ENCODE assay signal across 22 cellular contexts in the genomic region with DNA sequence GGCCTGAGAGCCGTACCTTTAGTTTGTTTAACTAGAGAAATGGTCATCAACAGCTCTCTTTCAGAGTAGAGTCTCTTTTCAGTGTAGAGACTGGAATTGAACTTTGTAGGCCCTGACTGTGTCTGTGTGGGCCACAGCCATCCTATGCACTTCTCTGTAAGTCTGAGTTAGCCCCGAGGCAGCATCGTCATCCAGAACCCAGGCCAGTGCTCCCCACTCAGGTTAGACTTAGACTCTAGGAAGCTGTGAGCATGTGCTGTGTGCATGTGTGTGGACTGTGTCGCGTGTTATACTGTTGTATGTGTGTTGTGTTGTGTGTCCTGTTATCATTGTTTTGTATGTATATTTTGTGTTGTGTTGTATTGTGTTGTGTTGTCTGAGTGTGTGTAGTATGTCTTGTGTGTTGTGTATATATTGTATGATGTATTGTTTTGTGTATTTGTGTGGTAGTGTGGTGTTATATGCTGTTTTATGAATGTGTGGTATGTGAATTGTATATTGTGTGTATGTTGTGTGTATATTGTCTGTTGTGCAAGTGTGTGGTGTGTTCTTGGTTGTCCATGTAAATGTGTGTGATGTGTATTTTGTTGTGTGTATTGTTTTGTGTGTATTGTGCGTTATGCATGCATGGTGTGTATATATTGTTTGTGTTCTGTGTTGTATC.
"Had no signal": no experiment of that assay in that cellular context is flagged by ENCODE, and none has a peak within 500 bp of the region (broad histone marks: within the 10 kb centered on the region; RNA-seq: fewer than 3 reads in every experiment).

No MANE protein-coding gene starts in this region.

- H3K4me1 Mint-ChIP-seq: activated CD4-positive, alpha-beta memory T cell treated with anti-CD3 and anti-CD28 coated beads, Interleukin-2, amount 10 ng/mL, durations not matched to agents 7 days and 5 days; WTC11 had no signal

- H3K9me3 ChIP-seq: body of pancreas, lower lobe of right lung, spleen, upper lobe of left lung had no signal

- H3K27ac ChIP-seq: body of pancreas, cardiac muscle cell, lower lobe of right lung, spleen, upper lobe of left lung had no signal

- H3K36me3 ChIP-seq: cardiac muscle cell, lower lobe of right lung, spleen, upper lobe of left lung had no signal

- H3K4me3 ChIP-seq: body of pancreas, cardiac muscle cell, lower lobe of right lung, spleen, upper lobe of left lung had no signal

- H3K27me3 ChIP-seq: body of pancreas, spleen, upper lobe of left lung had no signal

- DNase-seq: activated CD4-positive, alpha-beta memory T cell treated with anti-CD3 and anti-CD28 coated beads, Interleukin-2, amount 10 ng/mL, durations not matched to agents 7 days and 5 days; activated effector memory CD4-positive, alpha-beta T cell treated with anti-CD3 and anti-CD28 coated beads, Interleukin-2, amount 50 U/mL, for 16 hours; activated naive CD4-positive, alpha-beta T cell treated with anti-CD3 and anti-CD28 coated beads, Interleukin-2, amount 10 ng/mL, durations not matched to agents 7 days and 5 days; anterior cingulate cortex; body of pancreas; effector CD4-positive, alpha-beta T cell; erythroblast; foreskin fibroblast; lower lobe of right lung; naive B cell; occipital lobe; posterior cingulate gyrus; retina; spleen; stimulated activated CD4-positive, alpha-beta T cell treated with anti-CD3 and anti-CD28 coated beads, Interleukin-4, amount 100 ng/mL, for 1 hour; stimulated activated naive CD4-positive, alpha-beta T cell; T1000 had no signal

- H3K9me3 Mint-ChIP-seq: activated CD4-positive, alpha-beta memory T cell treated with anti-CD3 and anti-CD28 coated beads, Interleukin-2, amount 10 ng/mL, durations not matched to agents 7 days and 5 days; activated naive CD4-positive, alpha-beta T cell treated with anti-CD3 and anti-CD28 coated beads, Interleukin-2, amount 10 ng/mL, durations not matched to agents 7 days and 5 days had no signal

- H3K27me3 Mint-ChIP-seq: dendritic cell treated with granulocyte-macrophage colony-stimulating factor and Interleukin-4, amounts not matched to agents 40 ng/mL and 50 ng/mL, for 4 days had no signal

- H3K4me1 ChIP-seq: body of pancreas, lower lobe of right lung, spleen, upper lobe of left lung had no signal

- ATAC-seq: body of pancreas, left lobe of liver, lower lobe of right lung, WTC11 had no signal

- H3K36me3 Mint-ChIP-seq: activated naive CD4-positive, alpha-beta T cell treated with anti-CD3 and anti-CD28 coated beads, Interleukin-2, amount 10 ng/mL, durations not matched to agents 7 days and 5 days; WTC11 had no signal

- H3K27ac Mint-ChIP-seq: activated CD4-positive, alpha-beta memory T cell treated with anti-CD3 and anti-CD28 coated beads, Interleukin-2, amount 10 ng/mL, durations not matched to agents 7 days and 5 days; activated naive CD4-positive, alpha-beta T cell treated with anti-CD3 and anti-CD28 coated beads, Interleukin-2, amount 10 ng/mL, durations not matched to agents 7 days and 5 days; dendritic cell treated with granulocyte-macrophage colony-stimulating factor and Interleukin-4, amounts not matched to agents 40 ng/mL and 50 ng/mL, for 4 days; WTC11 had no signal

- H3K4me3 Mint-ChIP-seq: activated CD4-positive, alpha-beta memory T cell treated with anti-CD3 and anti-CD28 coated beads, Interleukin-2, amount 10 ng/mL, durations not matched to agents 7 days and 5 days; activated naive CD4-positive, alpha-beta T cell treated with anti-CD3 and anti-CD28 coated beads, Interleukin-2, amount 10 ng/mL, durations not matched to agents 7 days and 5 days; dendritic cell treated with granulocyte-macrophage colony-stimulating factor and Interleukin-4, amounts not matched to agents 40 ng/mL and 50 ng/mL, for 4 days; naive B cell; WTC11 had no signal
